7 cellular contexts compared by ENCODE assay signal in genomic region chr10:73578927-73579326, GRCh38. TPM values are rescaled to one million over a fixed set of nuclear protein-coding genes. Genes with fewer than 3 reads are reported as not detected.
A peak's percentile ranks its signal among the peaks of the same experiment; 100 is the strongest.
DNase-seq lines count a peak whose midpoint lies in the region; TF ChIP-seq lines count a peak whose summit lies in the region.
"Not testable (repeated sequence)": the region's sequence is repeated elsewhere in the genome, so short reads cannot be mapped to it uniquely, and the experiment has no call there.

No MANE protein-coding gene starts in this region.

- TF ChIP-seq POLR2A in esophagus muscularis mucosa (IDR thresholded peaks at IDR 0.05; ENCODE audit: low read depth); sigmoid colon (IDR thresholded peaks at IDR 0.05); thyroid gland (IDR thresholded peaks at IDR 0.05): not testable (repeated sequence)

- not testable (repeated sequence) for H3K36me3 ChIP-seq in ascending aorta; esophagus muscularis mucosa; left ventricle myocardium inferior; muscle layer of colon (ENCODE audit: insufficient read depth, low read length); sigmoid colon; thyroid gland

- H3K4me1 ChIP-seq in ascending aorta (peaks cover 13 to 27% of the 10 kb centered on the region in 2 donors), esophagus muscularis mucosa (peaks cover 30 to 58% (median 42%) of the 10 kb centered on the region in 4 donors), left ventricle myocardium inferior (peaks cover 51% of the 10 kb centered on the region), muscle layer of colon (ENCODE audit: insufficient read depth, low read length) (peaks cover 38% of the 10 kb centered on the region), sigmoid colon (peaks cover 0 to 41% (median 30%) of the 10 kb centered on the region in 4 donors), thyroid gland (peaks cover 22 to 36% of the 10 kb centered on the region in 2 donors)

- not testable (repeated sequence) for H3K9me3 ChIP-seq in ascending aorta; esophagus muscularis mucosa; left ventricle myocardium inferior (replicated peaks); muscle layer of colon (ENCODE audit: low read length); sigmoid colon; thyroid gland

- 79% methylated on average over 6 of the region's 6 CpGs for WGBS in esophagus muscularis mucosa
- 93 to 94% methylated on average over 6 of the region's 6 CpGs for WGBS in sigmoid colon, 2 donors
- 83 to 86% methylated on average over 6 of the region's 6 CpGs for WGBS in thyroid gland, 2 donors

- not testable (repeated sequence) for H3K4me3 ChIP-seq in ascending aorta; esophagus muscularis mucosa; left ventricle myocardium inferior; muscle layer of colon (ENCODE audit: low read depth in 1 of 2, low read length in 2 of 2); sigmoid colon; thyroid gland (replicated peaks in 1 of 3)

- intact Hi-C loops in ascending aorta (cut with DNase I), result loop anchor here (5.0 kb wide), 1 partner anchor 63 kb away; the partner anchor contains the start of gene MYOZ1
- intact Hi-C loops in esophagus muscularis mucosa (cut with DNase I); left ventricle myocardium inferior (cut with micrococcal nuclease); sigmoid colon (cut with DNase I); thyroid gland (cut with DNase I): not testable (repeated sequence)

- not testable (repeated sequence) for TF ChIP-seq EP300 in esophagus muscularis mucosa (IDR thresholded peaks at IDR 0.05); sigmoid colon (IDR thresholded peaks at IDR 0.05)

- H3K27me3 ChIP-seq in ascending aorta; esophagus muscularis mucosa; left ventricle myocardium inferior (ENCODE audit: low read depth); muscle layer of colon (ENCODE audit: control insufficient read depth in 1 of 2, insufficient read depth in 2 of 2, low read length in 2 of 2); sigmoid colon; thyroid gland: not testable (repeated sequence)

- TF ChIP-seq CTCF in 22Rv1 (IDR thresholded peaks at IDR 0.05); ascending aorta (IDR thresholded peaks at IDR 0.05); esophagus muscularis mucosa (IDR thresholded peaks at IDR 0.05); left ventricle myocardium inferior (IDR thresholded peaks at IDR 0.05; ENCODE audit: borderline replicate concordance); sigmoid colon (IDR thresholded peaks at IDR 0.05); thyroid gland (IDR thresholded peaks at IDR 0.05): not testable (repeated sequence)

- H3K9ac ChIP-seq in muscle layer of colon (ENCODE audit: low read length), result not testable (repeated sequence)

- not testable (repeated sequence) for DNase-seq in ascending aorta (ENCODE audit: low spot score in 2 of 2); esophagus muscularis mucosa (ENCODE audit: extremely low spot score); left ventricle myocardium inferior; sigmoid colon; thyroid gland

- peak overlapping the region; percentile 91 for H3K27ac ChIP-seq in 22Rv1
- H3K27ac ChIP-seq in ascending aorta, result peak overlapping the region; percentile 81 to 83
- peak overlapping the region; percentile 81 to 89 (median 88) for H3K27ac ChIP-seq in esophagus muscularis mucosa (replicated peaks in 1 of 4)
- H3K27ac ChIP-seq in left ventricle myocardium inferior (replicated peaks), result peak overlapping the region; percentile 87
- H3K27ac ChIP-seq in muscle layer of colon (ENCODE audit: low read depth, low read length), result peak overlapping the region; percentile 52
- peak overlapping the region; percentile 80 to 90 (median 86) for H3K27ac ChIP-seq in sigmoid colon
- H3K27ac ChIP-seq in thyroid gland, result peak overlapping the region; percentile 85 to 97 (median 94)

RNA-seq across cellular contexts. Expression of gene USP54, which starts 12.2 kb away (rescaled TPM):
- total RNA-seq in ascending aorta, result 172 TPM
- total RNA-seq in esophagus muscularis mucosa, result 10 to 100 TPM; 45.6 to 54.8 (median 46.7) TPM
- total RNA-seq in left ventricle myocardium inferior, result 19.6 TPM
- total RNA-seq in sigmoid colon, result 10 to 100 TPM; 30.8 to 71.2 (median 40.6) TPM
- 10 to 100 TPM; 14.4 to 19.1 (median 18.5) TPM for polyA plus RNA-seq in sigmoid colon
- 100 to 1,000 TPM; 159 to 315 (median 201) TPM for total RNA-seq in thyroid gland
